ENCODE assay signal across 9 cellular contexts in the genomic region with DNA sequence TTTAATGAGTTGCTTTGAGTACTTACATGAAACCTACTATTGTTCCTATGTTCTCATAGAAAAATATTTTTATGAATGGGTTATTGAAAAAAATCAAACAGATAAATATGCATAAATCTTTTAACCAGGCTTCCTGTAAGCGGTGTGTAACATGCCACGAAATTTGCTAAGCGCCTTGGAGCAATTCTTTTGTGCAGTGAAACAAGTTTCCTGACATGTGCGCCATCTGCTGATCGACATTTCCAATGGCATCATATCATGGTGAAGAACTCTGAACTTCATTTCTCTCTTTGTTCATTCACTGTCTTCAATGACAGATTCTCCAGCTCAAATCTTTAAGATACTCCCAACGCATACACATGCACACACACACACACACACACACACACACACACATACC.
A peak's percentile ranks its signal among the peaks of the same experiment; 100 is the strongest.
DNase-seq lines count a peak whose midpoint lies in the region; ATAC-seq and TF ChIP-seq lines count a peak whose summit lies in the region.
"Had no signal": no experiment of that assay in that cellular context is flagged by ENCODE, and none has a peak within 500 bp of the region (broad histone marks: within the 10 kb centered on the region; RNA-seq: fewer than 3 reads in every experiment).

No MANE protein-coding gene starts in this region.

- DNase-seq in AG09309 (ENCODE audit: low read depth) (peak; percentile 58), NCI-H2107 (lab: John Stamatoyannopoulos, UW) (peak; percentile 13), Right ventricle myocardium superior (no peak), pulmonary artery endothelial cell (ENCODE audit: low read depth, low spot score) (peak; percentile 24)
- no peak for DNase-seq in activated T-cell treated with anti-CD3 and anti-CD28 coated beads, Interleukin-2, amount 50 U/mL, for 4 hours

- H3K4me3 ChIP-seq in AG09309 (ENCODE audit: control insufficient read depth, low read depth, low read length) = no peak overlapping the region
- H3K4me3 ChIP-seq: skin epidermis had no signal

- intact Hi-C loops in Right ventricle myocardium superior (cut with DNase I) = loop anchor here (5.0 kb wide), 1 partner anchor 533 kb away; no protein-coding TSS in a partner anchor

- H3K27ac ChIP-seq in VCaP = no peak overlapping the region
- H3K27ac ChIP-seq: skin epidermis had no signal

- H3K9me3 Mint-ChIP-seq in activated T-cell treated with anti-CD3 and anti-CD28 coated beads, Interleukin-2, amount 50 U/mL, for 4 hours = peaks cover 4% of the 10 kb centered on the region

- no peaks in the 10 kb centered on the region for H3K4me1 Mint-ChIP-seq in activated T-cell treated with anti-CD3 and anti-CD28 coated beads, Interleukin-2, amount 50 U/mL, for 4 hours (ENCODE audit: low read depth)

- peak; percentile 66 for ATAC-seq in GM18861 (IDR thresholded peaks at IDR 0.05; ENCODE audit: unreplicated experiment)
- peak; percentile 67 for ATAC-seq in HG03108 (IDR thresholded peaks at IDR 0.05; ENCODE audit: unreplicated experiment)
- ATAC-seq in Right ventricle myocardium superior (ENCODE audit: poor library complexity) = peak; percentile 84
- no peak for ATAC-seq in activated T-cell treated with anti-CD3 and anti-CD28 coated beads, Interleukin-2, amount 50 U/mL, for 4 hours

- H3K27me3 Mint-ChIP-seq in activated T-cell treated with anti-CD3 and anti-CD28 coated beads, Interleukin-2, amount 50 U/mL, for 4 hours (ENCODE audit: low read depth) = no peaks in the 10 kb centered on the region

- TF ChIP-seq CTCF in AG09309 (IDR thresholded peaks at IDR 0.05; ENCODE audit: control insufficient read depth, insufficient read depth, low read depth, low read length, missing control alignments) = peak; percentile 70
- peak; percentile 82 for TF ChIP-seq CTCF in VCaP (conservative IDR thresholded peaks at IDR 0.05)

- no peak overlapping the region for H3K4me3 Mint-ChIP-seq in activated T-cell treated with anti-CD3 and anti-CD28 coated beads, Interleukin-2, amount 50 U/mL, for 4 hours

- H3K36me3 Mint-ChIP-seq in activated T-cell treated with anti-CD3 and anti-CD28 coated beads, Interleukin-2, amount 50 U/mL, for 4 hours (ENCODE audit: insufficient read depth) = no peaks in the 10 kb centered on the region

Comparison
In these comparisons a context has a peak if more than half of its experiments do, and no peak if none do; other contexts are left out.
1. DNase-seq: peak in AG09309 (single experiment), NCI-H2107 (single experiment) and pulmonary artery endothelial cell (single experiment); none in Right ventricle myocardium superior (single experiment) and activated T-cell treated with anti-CD3 and anti-CD28 coated beads, Interleukin-2, amount 50 U/mL, for 4 hours (single experiment).
2. ATAC-seq: peak in GM18861 (single experiment), HG03108 (single experiment) and Right ventricle myocardium superior (single experiment); none in activated T-cell treated with anti-CD3 and anti-CD28 coated beads, Interleukin-2, amount 50 U/mL, for 4 hours (0 of 2).